12 cellular contexts compared by ENCODE assay signal in genomic region chr15:64749999-64750657, GRCh38. TPM values are rescaled to one million over a fixed set of nuclear protein-coding genes. Genes with fewer than 3 reads are reported as not detected.
A peak's percentile ranks its signal among the peaks of the same experiment; 100 is the strongest.
DNase-seq lines count a peak whose midpoint lies in the region; ATAC-seq and TF ChIP-seq lines count a peak whose summit lies in the region.
"Had no signal": no experiment of that assay in that cellular context is flagged by ENCODE, and none has a peak within 500 bp of the region (broad histone marks: within the 10 kb centered on the region; RNA-seq: fewer than 3 reads in every experiment).

No MANE protein-coding gene starts in this region.

- H2BK12ac ChIP-seq in mesenchymal stem cell (ENCODE audit: low read length in 2 of 2), result peak overlapping the region in 1 of 2 experiments; percentile 23

- H2BK15ac ChIP-seq in mesenchymal stem cell (ENCODE audit: low read depth, poor library complexity, severe bottlenecking), result no peak overlapping the region

- intact Hi-C loops in OCI-LY7 (cut with micrococcal nuclease; ENCODE audit: unreplicated experiment), result no loop called here

- H3K18ac ChIP-seq in mesenchymal stem cell (ENCODE audit: low read depth in 1 of 2, low read length in 2 of 2), result peak overlapping the region in 1 of 2 experiments; percentile 18

- peak overlapping the region; percentile 67 for H4K8ac ChIP-seq in mesenchymal stem cell (ENCODE audit: low read length)

- no peak overlapping the region for H3K4ac ChIP-seq in mesenchymal stem cell (ENCODE audit: low read depth in 1 of 2, low read length in 2 of 2)

- ATAC-seq in GM21528 (IDR thresholded peaks at IDR 0.05; ENCODE audit: low FRiP score, unreplicated experiment), result no peak

- no peak overlapping the region for H2BK5ac ChIP-seq in mesenchymal stem cell (ENCODE audit: low read depth, low read length, poor library complexity, severe bottlenecking)

- peak overlapping the region; percentile 54 for H4K91ac ChIP-seq in mesenchymal stem cell (ENCODE audit: low read length)

- peaks cover 55% of the 10 kb centered on the region for H3K36me3 ChIP-seq in endodermal cell (ENCODE audit: control insufficient read depth, insufficient read depth, low read length)
- H3K36me3 ChIP-seq in mesenchymal stem cell (ENCODE audit: control insufficient read depth in 1 of 2, insufficient read depth in 2 of 2, low read depth in 1 of 2, low read length in 2 of 2), result peaks cover 0 to 10% of the 10 kb centered on the region in 2 experiments
- no peaks in the 10 kb centered on the region for H3K36me3 ChIP-seq in OCI-LY7 (ENCODE audit: insufficient read depth, low read length)
- H3K36me3 ChIP-seq: BLaER1 had no signal

- no peaks in the 10 kb centered on the region for H4K20me1 ChIP-seq in OCI-LY7 (ENCODE audit: insufficient read depth, low read length)
- H4K20me1 ChIP-seq: BLaER1 had no signal

- H3K4me3 ChIP-seq in endodermal cell (ENCODE audit: low read length), result no peak overlapping the region
- H3K4me3 ChIP-seq in mesenchymal stem cell (ENCODE audit: insufficient read depth in 1 of 2, low read depth in 1 of 2, low read length in 2 of 2), result no peak overlapping the region
- H3K4me3 ChIP-seq in OCI-LY7 (ENCODE audit: low read depth, low read length, poor library complexity, severe bottlenecking), result no peak overlapping the region
- H3K4me3 ChIP-seq: BLaER1 had no signal

- WGBS in endodermal cell (ENCODE audit: insufficient coverage in 1 of 2, insufficient read length in 1 of 2), 2 experiments, result 73% methylated on average over 18 to 21 of the region's 21 CpGs
- WGBS in mesenchymal stem cell, result 67% methylated on average over 21 of the region's 21 CpGs

- H3K79me1 ChIP-seq in mesenchymal stem cell (replicated peaks; ENCODE audit: low read length, poor library complexity, severe bottlenecking), result no peaks in the 10 kb centered on the region

- H3K9ac ChIP-seq in endodermal cell (ENCODE audit: extremely low read depth, low read length, poor library complexity, severe bottlenecking) (no peak overlapping the region), mesenchymal stem cell (ENCODE audit: low read length) (no peak overlapping the region)
- H3K9ac ChIP-seq: BLaER1 had no signal

- no peaks in the 10 kb centered on the region for H3K9me3 Mint-ChIP-seq in endodermal cell

- no peaks in the 10 kb centered on the region for H3K9me3 ChIP-seq in endodermal cell (ENCODE audit: control insufficient read depth, low read length)
- no peaks in the 10 kb centered on the region for H3K9me3 ChIP-seq in mesenchymal stem cell (ENCODE audit: control insufficient read depth, low read length)
- no peaks in the 10 kb centered on the region for H3K9me3 ChIP-seq in OCI-LY7 (ENCODE audit: low read length)
- H3K9me3 ChIP-seq: BLaER1 had no signal

- H2AK5ac ChIP-seq in mesenchymal stem cell (ENCODE audit: low read length, severe bottlenecking), result no peak overlapping the region

- no TSS peak for BruUV-seq in OCI-LY7 (replicated peaks; lab: Mats Ljungman, UMichigan)

- H3K4me1 Mint-ChIP-seq in endodermal cell, result peaks cover 12% of the 10 kb centered on the region

- CTCF ChIA-PET in OCI-LY7 (lab: Charles Lee; ENCODE audit: unreplicated experiment), result no interaction called here

- TF ChIP-seq CTCF in endodermal cell (conservative IDR thresholded peaks at IDR 0.05) (peak; percentile 71), OCI-LY7 (conservative IDR thresholded peaks at IDR 0.05; ENCODE audit: low read length) (no peak)

- H3K27me3 Mint-ChIP-seq in endodermal cell (ENCODE audit: insufficient read depth), result no peaks in the 10 kb centered on the region

- no peak overlapping the region for H2BK120ac ChIP-seq in mesenchymal stem cell (ENCODE audit: low read depth, low read length)

- peaks cover 2% of the 10 kb centered on the region for H3K4me1 ChIP-seq in endodermal cell (ENCODE audit: control insufficient read depth, insufficient read depth, low read length)
- H3K4me1 ChIP-seq in mesenchymal stem cell (ENCODE audit: control insufficient read depth, insufficient read depth, low read depth, low read length), result peaks cover 12% of the 10 kb centered on the region
- peaks cover 15% of the 10 kb centered on the region for H3K4me1 ChIP-seq in OCI-LY7 (ENCODE audit: insufficient read depth, low read length, poor library complexity, severe bottlenecking)

- no peak overlapping the region for H3K4me3 Mint-ChIP-seq in endodermal cell

- H3K9me2 ChIP-seq in OCI-LY7 (ENCODE audit: insufficient read depth, low read length), result no peaks in the 10 kb centered on the region

- H3K14ac ChIP-seq in mesenchymal stem cell (ENCODE audit: low read length in 2 of 2), result no peak overlapping the region

- no peaks in the 10 kb centered on the region for H3K79me2 ChIP-seq in OCI-LY7 (ENCODE audit: insufficient read depth, low read depth, low read length)

- H3K27ac ChIP-seq in endodermal cell (ENCODE audit: low read depth, low read length), result peak overlapping the region; percentile 61
- H3K27ac ChIP-seq in mesenchymal stem cell (ENCODE audit: low read length, poor library complexity, severe bottlenecking), result no peak overlapping the region
- H3K27ac ChIP-seq in OCI-LY7 (ENCODE audit: low read depth, low read length, poor library complexity, severe bottlenecking), result no peak overlapping the region
- H3K27ac ChIP-seq: BLaER1 had no signal

- H3K4me2 ChIP-seq in mesenchymal stem cell (ENCODE audit: low read length, poor library complexity, severe bottlenecking) (no peak overlapping the region), OCI-LY7 (ENCODE audit: low read length) (no peak overlapping the region)
- H3K4me2 ChIP-seq: BLaER1 had no signal

- no peak overlapping the region for H2AFZ ChIP-seq in mesenchymal stem cell (ENCODE audit: low read depth, low read length)
- H2AFZ ChIP-seq in OCI-LY7 (ENCODE audit: low read length), result no peak overlapping the region

- no peaks in the 10 kb centered on the region for H3K27me3 ChIP-seq in endodermal cell (ENCODE audit: control insufficient read depth, insufficient read depth, low read length, poor library complexity, severe bottlenecking)
- peaks cover 0 to 42% of the 10 kb centered on the region in 2 experiments for H3K27me3 ChIP-seq in mesenchymal stem cell (ENCODE audit: control insufficient read depth in 1 of 2, insufficient read depth in 1 of 2, low read length in 2 of 2)
- H3K27me3 ChIP-seq: BLaER1 had no signal

- POLR2A ChIA-PET in OCI-LY7 (lab: Charles Lee), result interaction anchor here (0.6 to 1.5 kb wide), 5 partner anchors 19 to 193 kb away, joined by 3 to 6 read pairs (median 4); no protein-coding TSS in a partner anchor

- in situ Hi-C loops in ACHN (cut with HindIII; ENCODE audit: low pct_ligation_motif_present, low pct_unique_long_range_greater_than_20kb, low sequenced_read_pairs), result no loop called here

- DNase-seq in ACHN, result peak; percentile 3
- DNase-seq in HuH-7 (ENCODE audit: low spot score), result peak; percentile 49
- peak; percentile 92 for DNase-seq in endodermal cell
- DNase-seq in mesenchymal stem cell, result peak; percentile 62
- DNase-seq in activated CD4-positive, CD25-positive, alpha-beta regulatory T cell (lab: John Stamatoyannopoulos, UW), result no peak
- no peak for DNase-seq in OCI-LY7 (ENCODE audit: low spot score)
- DNase-seq in D341Med (ENCODE audit: low spot score), result no peak
- DNase-seq: NCI-H2081, SHP77 treated with DMSO at 0.1 percent for 48 hours had no signal

- peak overlapping the region in 1 of 2 experiments; percentile 14 for H3K23ac ChIP-seq in mesenchymal stem cell (ENCODE audit: low read length in 2 of 2)

- peak overlapping the region; percentile 50 for H3K27ac Mint-ChIP-seq in endodermal cell

- peaks cover 62% of the 10 kb centered on the region for H3K36me3 Mint-ChIP-seq in endodermal cell (ENCODE audit: low read depth)

RNA-seq across cellular contexts. Expression of gene RBPMS2, which starts 25.3 kb away (rescaled TPM):
- total RNA-seq in endodermal cell (100 to 1,000 TPM in 1 of 2 donors, 10 to 100 TPM in 1; 86.0 to 131 TPM), OCI-LY7 (2022) (not detected in 2 replicates)
- polyA plus RNA-seq in endodermal cell (2013, experiment 1 of 2), result 59.9 TPM
- 49.6 TPM for polyA plus RNA-seq in endodermal cell (2013, experiment 2 of 2)
- 23.8 TPM for polyA plus RNA-seq in mesenchymal stem cell (2013, experiment 1 of 2)
- polyA plus RNA-seq in mesenchymal stem cell (2013, experiment 2 of 2), result 24.0 TPM
- total RNA-seq in OCI-LY7 (2014; rRNA removed; shearing (Covaris generic)), result not detected in 2 replicates
- polyA plus RNA-seq: keratinocyte had no signal

Comparison
In these comparisons a context has a peak if more than half of its experiments do, and no peak if none do; other contexts are left out.
1. DNase-seq: peak in ACHN (single experiment), HuH-7 (single experiment), endodermal cell (single experiment) and mesenchymal stem cell (single experiment); none in activated CD4-positive, CD25-positive, alpha-beta regulatory T cell (0 of 4), OCI-LY7 (single experiment) and D341Med (single experiment).
2. RNA of gene RBPMS2, which starts 25.3 kb away (total RNA-seq): 86.0 to 131 TPM in endodermal cell; not detected in OCI-LY7; every median in the first group is over 10 times any median in the second.